2 cellular contexts compared by ENCODE assay signal in genomic region chr5:27995867-27996266, GRCh38.
TF ChIP-seq lines count a peak whose summit lies in the region.

No MANE protein-coding gene starts in this region.

TF ChIP-seq in A549, 52 proteins besides CTCF, POLR2A, EP300 and RAD21 (continued from another document):
- TF ChIP-seq SREBF2 (IDR thresholded peaks at IDR 0.05) (no peak), HDAC2 (IDR thresholded peaks at IDR 0.05) (no peak)

TF ChIP-seq in GM12878, 131 proteins besides CTCF, POLR2A, EP300 and RAD21 (continued from another document):
- TF ChIP-seq, protein P1, sequence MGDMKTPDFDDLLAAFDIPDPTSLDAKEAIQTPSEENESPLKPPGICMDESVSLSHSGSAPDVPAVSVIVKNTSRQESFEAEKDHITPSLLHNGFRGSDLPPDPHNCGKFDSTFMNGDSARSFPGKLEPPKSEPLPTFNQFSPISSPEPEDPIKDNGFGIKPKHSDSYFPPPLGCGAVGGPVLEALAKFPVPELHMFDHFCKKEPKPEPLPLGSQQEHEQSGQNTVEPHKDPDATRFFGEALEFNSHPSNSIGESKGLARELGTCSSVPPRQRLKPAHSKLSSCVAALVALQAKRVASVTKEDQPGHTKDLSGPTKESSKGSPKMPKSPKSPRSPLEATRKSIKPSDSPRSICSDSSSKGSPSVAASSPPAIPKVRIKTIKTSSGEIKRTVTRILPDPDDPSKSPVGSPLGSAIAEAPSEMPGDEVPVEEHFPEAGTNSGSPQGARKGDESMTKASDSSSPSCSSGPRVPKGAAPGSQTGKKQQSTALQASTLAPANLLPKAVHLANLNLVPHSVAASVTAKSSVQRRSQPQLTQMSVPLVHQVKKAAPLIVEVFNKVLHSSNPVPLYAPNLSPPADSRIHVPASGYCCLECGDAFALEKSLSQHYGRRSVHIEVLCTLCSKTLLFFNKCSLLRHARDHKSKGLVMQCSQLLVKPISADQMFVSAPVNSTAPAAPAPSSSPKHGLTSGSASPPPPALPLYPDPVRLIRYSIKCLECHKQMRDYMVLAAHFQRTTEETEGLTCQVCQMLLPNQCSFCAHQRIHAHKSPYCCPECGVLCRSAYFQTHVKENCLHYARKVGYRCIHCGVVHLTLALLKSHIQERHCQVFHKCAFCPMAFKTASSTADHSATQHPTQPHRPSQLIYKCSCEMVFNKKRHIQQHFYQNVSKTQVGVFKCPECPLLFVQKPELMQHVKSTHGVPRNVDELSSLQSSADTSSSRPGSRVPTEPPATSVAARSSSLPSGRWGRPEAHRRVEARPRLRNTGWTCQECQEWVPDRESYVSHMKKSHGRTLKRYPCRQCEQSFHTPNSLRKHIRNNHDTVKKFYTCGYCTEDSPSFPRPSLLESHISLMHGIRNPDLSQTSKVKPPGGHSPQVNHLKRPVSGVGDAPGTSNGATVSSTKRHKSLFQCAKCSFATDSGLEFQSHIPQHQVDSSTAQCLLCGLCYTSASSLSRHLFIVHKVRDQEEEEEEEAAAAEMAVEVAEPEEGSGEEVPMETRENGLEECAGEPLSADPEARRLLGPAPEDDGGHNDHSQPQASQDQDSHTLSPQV (IDR thresholded peaks at IDR 0.05): no peak
- TF ChIP-seq BRCA1 (IDR thresholded peaks at IDR 0.05; ENCODE audit: low read depth, low read length): no peak
- TF ChIP-seq, protein P2, sequence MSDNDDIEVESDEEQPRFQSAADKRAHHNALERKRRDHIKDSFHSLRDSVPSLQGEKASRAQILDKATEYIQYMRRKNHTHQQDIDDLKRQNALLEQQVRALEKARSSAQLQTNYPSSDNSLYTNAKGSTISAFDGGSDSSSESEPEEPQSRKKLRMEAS (IDR thresholded peaks at IDR 0.05; ENCODE audit: low read depth, low read length): no peak
- no peak; a peak in 1 of 4 replicates for TF ChIP-seq BHLHE40 (IDR thresholded peaks at IDR 0.05; ENCODE audit: borderline replicate concordance in 1 of 2, low read depth in 2 of 2, low read length in 1 of 2)
- no peak for TF ChIP-seq SMARCA5 (IDR thresholded peaks at IDR 0.05)
- TF ChIP-seq SPI1 (IDR thresholded peaks at IDR 0.05; ENCODE audit: borderline replicate concordance, insufficient read depth, low read depth, low read length): no peak
- no peak for TF ChIP-seq RELB (IDR thresholded peaks at IDR 0.05; ENCODE audit: low read depth)
- TF ChIP-seq ASH2L (IDR thresholded peaks at IDR 0.05; ENCODE audit: borderline replicate concordance, low read depth): no peak
- TF ChIP-seq NFXL1 (IDR thresholded peaks at IDR 0.05; ENCODE audit: borderline replicate concordance): no peak
